In the genomic region with DNA sequence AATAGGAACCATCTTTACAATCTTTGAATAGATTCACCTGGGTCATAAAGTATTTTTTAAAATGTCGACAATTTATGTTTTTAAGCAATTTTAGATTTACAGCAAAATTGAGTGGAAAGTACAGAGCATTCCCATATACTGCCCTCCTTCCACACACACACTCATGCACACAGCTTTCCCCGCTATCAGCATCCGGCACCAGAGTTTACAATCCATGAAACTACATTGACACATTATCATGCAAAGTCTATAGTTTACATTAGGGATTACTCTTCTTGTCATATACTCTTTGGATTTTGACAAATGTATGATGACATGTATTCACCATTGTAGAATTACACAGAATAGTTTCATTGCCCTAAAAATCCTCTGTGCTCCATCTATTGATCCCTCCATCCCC, we compare ENCODE assay signal across 7 cellular contexts.
"Had no signal": no experiment of that assay in that cellular context is flagged by ENCODE, and none has a peak within 500 bp of the region (broad histone marks: within the 10 kb centered on the region; RNA-seq: fewer than 3 reads in every experiment).

No MANE protein-coding gene starts in this region.

- H3K4me3 ChIP-seq: GM23248 had no signal

- H3K27ac ChIP-seq: GM23248, KMS-11 had no signal

- ATAC-seq: HepG2 had no signal

- FAIRE-seq: HepG2 had no signal

- DNase-seq: GM23248, GOT3, H7, HCEC 1CT, KBM-7 had no signal
